In genomic region chr1:53704804-53705445, GRCh38 we compare ENCODE assay signal across 24 cellular contexts. TPM values are rescaled to one million over a fixed set of nuclear protein-coding genes. Genes with fewer than 3 reads are reported as not detected.
"Had no signal": no experiment of that assay in that cellular context is flagged by ENCODE, and none has a peak within 500 bp of the region (broad histone marks: within the 10 kb centered on the region; RNA-seq: fewer than 3 reads in every experiment).

No MANE protein-coding gene starts in this region.

- H3K27ac Mint-ChIP-seq: activated B cell treated with CpG ODN at 0.5 μM for 24 hours; activated CD4-positive, alpha-beta T cell treated with anti-CD3 and anti-CD28 coated beads for 36 hours; activated naive CD8-positive, alpha-beta T cell treated with anti-CD3 and anti-CD28 coated beads for 36 hours; memory B cell; nephron progenitor cell; stimulated activated naive CD8-positive, alpha-beta T cell treated with anti-CD3 and anti-CD28 coated beads, Interleukin-15, Interleukin-2, amounts not matched to agents 100 ng/mL and 50 ng/mL, for 24 hours had no signal

- H3K36me3 ChIP-seq: breast epithelium, esophagus squamous epithelium, gastroesophageal sphincter, thyroid gland had no signal

- DNase-seq: activated B cell treated with CpG ODN at 0.5 μM for 24 hours; activated CD4-positive, alpha-beta T cell treated with anti-CD3 and anti-CD28 coated beads for 36 hours; activated CD4-positive, alpha-beta T cell treated with anti-CD3 and anti-CD28 coated beads, Interleukin-2, amount 50 U/mL, for 48 hours; activated naive CD4-positive, alpha-beta T cell treated with Interleukin-2 at 50 U/mL for 16 hours; activated naive CD8-positive, alpha-beta T cell treated with anti-CD3 and anti-CD28 coated beads for 36 hours; activated T-cell treated with anti-CD3 and anti-CD28 coated beads, Interleukin-2, amount 50 U/mL, for 48 hours; effector memory CD8-positive, alpha-beta T cell; esophagus squamous epithelium; head of caudate nucleus; hypothalamus; left colon; mucosa of descending colon; nephron progenitor cell; stimulated activated CD4-positive, alpha-beta T cell treated with anti-CD3 and anti-CD28 coated beads, Interleukin-4, amount 100 ng/mL, for 4 hours; T-helper 9 cell; thyroid gland had no signal

- H3K27me3 ChIP-seq: breast epithelium, dorsolateral prefrontal cortex, thyroid gland had no signal

- ATAC-seq: activated CD4-positive, alpha-beta T cell treated with anti-CD3 and anti-CD28 coated beads for 36 hours; effector memory CD8-positive, alpha-beta T cell; gastroesophageal sphincter; left colon; mucosa of descending colon had no signal

- H3K9me3 ChIP-seq: breast epithelium, esophagus squamous epithelium, gastroesophageal sphincter, mucosa of descending colon, thyroid gland had no signal

- H3K36me3 Mint-ChIP-seq: activated naive CD8-positive, alpha-beta T cell treated with anti-CD3 and anti-CD28 coated beads for 36 hours; memory B cell had no signal

- H3K4me3 ChIP-seq: breast epithelium, dorsolateral prefrontal cortex, esophagus squamous epithelium, gastroesophageal sphincter, mucosa of descending colon, thyroid gland had no signal

- H3K27ac ChIP-seq: breast epithelium, dorsolateral prefrontal cortex, esophagus squamous epithelium, gastroesophageal sphincter, thyroid gland had no signal

- H3K27me3 Mint-ChIP-seq: activated CD4-positive, alpha-beta T cell treated with anti-CD3 and anti-CD28 coated beads for 36 hours had no signal

- H3K4me1 ChIP-seq: breast epithelium, esophagus squamous epithelium, gastroesophageal sphincter, thyroid gland had no signal

- H3K9me3 Mint-ChIP-seq: activated naive CD8-positive, alpha-beta T cell treated with anti-CD3 and anti-CD28 coated beads for 36 hours; central memory CD8-positive, alpha-beta T cell; effector memory CD8-positive, alpha-beta T cell; memory B cell; nephron progenitor cell; stimulated activated naive CD8-positive, alpha-beta T cell treated with anti-CD3 and anti-CD28 coated beads, Interleukin-15, Interleukin-2, amounts not matched to agents 100 ng/mL and 50 ng/mL, for 24 hours had no signal

- H3K4me3 Mint-ChIP-seq: activated B cell treated with CpG ODN at 0.5 μM for 24 hours; activated CD4-positive, alpha-beta T cell treated with anti-CD3 and anti-CD28 coated beads for 36 hours; activated naive CD8-positive, alpha-beta T cell treated with anti-CD3 and anti-CD28 coated beads for 36 hours; central memory CD8-positive, alpha-beta T cell; effector memory CD8-positive, alpha-beta T cell; memory B cell; nephron progenitor cell; stimulated activated naive CD8-positive, alpha-beta T cell treated with anti-CD3 and anti-CD28 coated beads, Interleukin-15, Interleukin-2, amounts not matched to agents 100 ng/mL and 50 ng/mL, for 24 hours had no signal

- H3K4me1 Mint-ChIP-seq: activated B cell treated with CpG ODN at 0.5 μM for 24 hours; activated CD4-positive, alpha-beta T cell treated with anti-CD3 and anti-CD28 coated beads for 36 hours; activated naive CD8-positive, alpha-beta T cell treated with anti-CD3 and anti-CD28 coated beads for 36 hours; central memory CD8-positive, alpha-beta T cell; memory B cell had no signal

RNA-seq across cellular contexts. Expression of gene GLIS1, which starts 34.0 kb away (rescaled TPM):
- total RNA-seq: activated B cell treated with CpG ODN at 0.5 μM for 24 hours; activated CD4-positive, alpha-beta T cell treated with anti-CD3 and anti-CD28 coated beads for 36 hours; T-helper 1 cell treated with Interleukin-12 subunit alpha and Interleukin-12 subunit beta and Interleukin-4 antibody, amounts not matched to agents 30 ng/mL and 1 ng/mL, for 36 hours had no signal
- polyA plus RNA-seq: keratinocyte had no signal
